8 cellular contexts compared by ENCODE assay signal in genomic region chr14:95156765-95157194, GRCh38. TPM values are rescaled to one million over a fixed set of nuclear protein-coding genes. Genes with fewer than 3 reads are reported as not detected.
DNase-seq lines count a peak whose midpoint lies in the region; ATAC-seq lines count a peak whose summit lies in the region.

No MANE protein-coding gene starts in this region.

- no peaks in the 10 kb centered on the region for H3K9me3 ChIP-seq in CD4-positive, CD25-positive, alpha-beta regulatory T cell (ENCODE audit: control insufficient read depth in 2 of 2, low read length in 2 of 2)
- no peaks in the 10 kb centered on the region for H3K9me3 ChIP-seq in ectodermal cell (ENCODE audit: control insufficient read depth, low read length)
- H3K9me3 ChIP-seq in mesodermal cell (ENCODE audit: control insufficient read depth, low read length), result no peaks in the 10 kb centered on the region

- H3K9me3 Mint-ChIP-seq in CD4-positive, CD25-positive, alpha-beta regulatory T cell, result no peaks in the 10 kb centered on the region
- no peaks in the 10 kb centered on the region for H3K9me3 Mint-ChIP-seq in stimulated activated memory B cell treated with anti-CD40 and anti-IgM and Interleukin-4, amounts not matched to agents 10 μg/mL and 1 μg/mL and 100 μg/mL, for 72 hours

- H3K36me3 Mint-ChIP-seq in CD4-positive, CD25-positive, alpha-beta regulatory T cell, result no peaks in the 10 kb centered on the region
- H3K36me3 Mint-ChIP-seq in stimulated activated memory B cell treated with anti-CD40 and anti-IgM and Interleukin-4, amounts not matched to agents 10 μg/mL and 1 μg/mL and 100 μg/mL, for 72 hours, result peaks cover 6% of the 10 kb centered on the region

- peak overlapping the region; percentile 83 to 96 (median 90) for H3K4me3 Mint-ChIP-seq in CD4-positive, CD25-positive, alpha-beta regulatory T cell
- peak overlapping the region; percentile 84 for H3K4me3 Mint-ChIP-seq in stimulated activated memory B cell treated with anti-CD40 and anti-IgM and Interleukin-4, amounts not matched to agents 10 μg/mL and 1 μg/mL and 100 μg/mL, for 72 hours

- peak in 2 of 3 donors; percentile 18 to 53 for DNase-seq in CD4-positive, CD25-positive, alpha-beta regulatory T cell
- DNase-seq in HK-2 (ENCODE audit: unreplicated experiment) (peak; percentile 51), superior temporal gyrus (ENCODE audit: extremely low spot score) (no peak)
- peak; percentile 22 for DNase-seq in activated CD4-positive, alpha-beta T cell treated with anti-CD3 and anti-CD28 coated beads for 4 hours

- peak overlapping the region; percentile 42 to 80 (median 77) for H3K27ac Mint-ChIP-seq in CD4-positive, CD25-positive, alpha-beta regulatory T cell
- H3K27ac Mint-ChIP-seq in stimulated activated memory B cell treated with anti-CD40 and anti-IgM and Interleukin-4, amounts not matched to agents 10 μg/mL and 1 μg/mL and 100 μg/mL, for 72 hours, result peak overlapping the region; percentile 99

- H3K36me3 ChIP-seq in CD4-positive, CD25-positive, alpha-beta regulatory T cell (ENCODE audit: control insufficient read depth, insufficient read depth, low read length), result no peaks in the 10 kb centered on the region
- no peaks in the 10 kb centered on the region for H3K36me3 ChIP-seq in ectodermal cell (ENCODE audit: control insufficient read depth, insufficient read depth, low read length)
- H3K36me3 ChIP-seq in mesodermal cell (ENCODE audit: control insufficient read depth, insufficient read depth, low read length), result peaks cover 15% of the 10 kb centered on the region

- ATAC-seq in CD4-positive, CD25-positive, alpha-beta regulatory T cell (ENCODE audit: low read depth in 2 of 2), result peak; percentile 29
- peak; percentile 26 for ATAC-seq in GM21360 (IDR thresholded peaks at IDR 0.05; ENCODE audit: unreplicated experiment)
- peak; percentile 52 for ATAC-seq in stimulated activated memory B cell treated with anti-CD40 and anti-IgM and Interleukin-4, amounts not matched to agents 10 μg/mL and 1 μg/mL and 100 μg/mL, for 72 hours

- H3K4me1 ChIP-seq in CD4-positive, CD25-positive, alpha-beta regulatory T cell (ENCODE audit: control insufficient read depth, insufficient read depth, low read length, poor library complexity, severe bottlenecking), result peaks cover 34% of the 10 kb centered on the region
- H3K4me1 ChIP-seq in ectodermal cell (ENCODE audit: control insufficient read depth, insufficient read depth, low read length) (no peaks in the 10 kb centered on the region), mesodermal cell (ENCODE audit: control insufficient read depth, insufficient read depth, low read length, poor library complexity, severe bottlenecking) (peaks cover 4% of the 10 kb centered on the region)

- H3K4me1 Mint-ChIP-seq in CD4-positive, CD25-positive, alpha-beta regulatory T cell, result peaks cover 23 to 59% (median 44%) of the 10 kb centered on the region in 4 donors
- peaks cover 56% of the 10 kb centered on the region for H3K4me1 Mint-ChIP-seq in stimulated activated memory B cell treated with anti-CD40 and anti-IgM and Interleukin-4, amounts not matched to agents 10 μg/mL and 1 μg/mL and 100 μg/mL, for 72 hours

- WGBS in ectodermal cell, 2 experiments, result 0% methylated on average over 61 of the region's 61 CpGs
- 0% methylated on average over 22 to 59 of the region's 61 CpGs for WGBS in mesodermal cell (ENCODE audit: insufficient coverage in 2 of 2), 2 experiments

- peak overlapping the region; percentile 93 for H3K4me3 ChIP-seq in CD4-positive, CD25-positive, alpha-beta regulatory T cell (ENCODE audit: low read depth, low read length)
- H3K4me3 ChIP-seq in ectodermal cell (ENCODE audit: insufficient read depth, low read depth, low read length) (peak overlapping the region; percentile 81), mesodermal cell (ENCODE audit: extremely low read depth, insufficient read depth, low read length, poor library complexity, severe bottlenecking) (peak overlapping the region; percentile 83)

- H3K27ac ChIP-seq in CD4-positive, CD25-positive, alpha-beta regulatory T cell (ENCODE audit: insufficient read depth, low read length, poor library complexity, severe bottlenecking), result peak overlapping the region; percentile 62
- H3K27ac ChIP-seq in ectodermal cell (ENCODE audit: insufficient read depth, low read depth, low read length, poor library complexity, severe bottlenecking) (no peak overlapping the region), mesodermal cell (ENCODE audit: low read depth, low read length, severe bottlenecking) (peak overlapping the region; percentile 83)

- H3K27me3 Mint-ChIP-seq in CD4-positive, CD25-positive, alpha-beta regulatory T cell, result peaks cover 6% of the 10 kb centered on the region
- H3K27me3 Mint-ChIP-seq in stimulated activated memory B cell treated with anti-CD40 and anti-IgM and Interleukin-4, amounts not matched to agents 10 μg/mL and 1 μg/mL and 100 μg/mL, for 72 hours, result no peaks in the 10 kb centered on the region

- H3K27me3 ChIP-seq in CD4-positive, CD25-positive, alpha-beta regulatory T cell (ENCODE audit: control insufficient read depth, insufficient read depth, low read length), result no peaks in the 10 kb centered on the region
- no peaks in the 10 kb centered on the region for H3K27me3 ChIP-seq in ectodermal cell (ENCODE audit: control insufficient read depth, insufficient read depth, low read length, poor library complexity, severe bottlenecking)

RNA-seq across cellular contexts. Expression of gene DICER1, which starts 0.5 kb away (rescaled TPM):
- 52.0 TPM for total RNA-seq in CD4-positive, CD25-positive, alpha-beta regulatory T cell
- polyA plus RNA-seq in CD4-positive, CD25-positive, alpha-beta regulatory T cell, result 10 to 100 TPM; 12.4 to 15.7 (median 12.9) TPM
- 38.2 TPM for polyA plus RNA-seq in ectodermal cell (2013, experiment 1 of 4)
- 38.5 TPM for polyA plus RNA-seq in ectodermal cell (2013, experiment 2 of 4)
- polyA plus RNA-seq in ectodermal cell (2013, experiment 3 of 4), result 55.3 TPM
- polyA plus RNA-seq in ectodermal cell (2013, experiment 4 of 4), result 59.7 TPM
- 38.8 TPM for polyA plus RNA-seq in mesodermal cell (2013, experiment 1 of 2)
- polyA plus RNA-seq in mesodermal cell (2013, experiment 2 of 2), result 41.5 TPM
